1 cellular context compared by ENCODE assay signal in genomic region chr6:88611721-88612120, GRCh38.
TF ChIP-seq lines count a peak whose summit lies in the region.

No MANE protein-coding gene starts in this region.

TF ChIP-seq in endothelial cell of umbilical vein, 7 proteins besides CTCF, POLR2A, EP300 and RAD21 (continued from another document):
- TF ChIP-seq MAX (IDR thresholded peaks at IDR 0.05; ENCODE audit: insufficient read depth, insufficient read length) (no peak), JUN (IDR thresholded peaks at IDR 0.05; ENCODE audit: borderline replicate concordance, insufficient read depth, insufficient read length, low read depth) (no peak), GATA2 (IDR thresholded peaks at IDR 0.05; ENCODE audit: insufficient read depth, insufficient read length, low read depth, low read length) (no peak)
